In genomic region chr10:75428434-75429158, GRCh38 we compare ENCODE assay signal across 14 cellular contexts. TPM values are rescaled to one million over a fixed set of nuclear protein-coding genes. Genes with fewer than 3 reads are reported as not detected.
DNase-seq lines count a peak whose midpoint lies in the region; ATAC-seq and TF ChIP-seq lines count a peak whose summit lies in the region.
"Had no signal": no experiment of that assay in that cellular context is flagged by ENCODE, and none has a peak within 500 bp of the region (broad histone marks: within the 10 kb centered on the region; RNA-seq: fewer than 3 reads in every experiment).

No MANE protein-coding gene starts in this region.

- peak; percentile 85 for DNase-seq in CD14-positive monocyte (ENCODE audit: low spot score)
- peak; percentile 74 to 85 for DNase-seq in Kasumi-1 (lab: John Stamatoyannopoulos, UW)
- DNase-seq in amniotic epithelial cell (ENCODE audit: low read depth), result peak; percentile 35
- DNase-seq in naive thymus-derived CD4-positive, alpha-beta T cell, result no peak
- DNase-seq in iPS-NIHi11 (ENCODE audit: low spot score), result no peak
- DNase-seq in GM03348 (ENCODE audit: low spot score), result no peak
- DNase-seq: activated naive CD8-positive, alpha-beta T cell treated with anti-CD3 and anti-CD28 coated beads, Interleukin-2, amount 10 ng/mL, durations not matched to agents 7 days and 5 days; CD4-positive, alpha-beta T cell; GOT3; natural killer cell; NCI-H524 treated with DMSO at 0.1 percent for 48 hours had no signal

- no peak overlapping the region for H3K27ac ChIP-seq in naive thymus-derived CD4-positive, alpha-beta T cell (ENCODE audit: low read depth, low read length)

- TF ChIP-seq CTCF in CD14-positive monocyte (IDR thresholded peaks at IDR 0.05), result no peak

- peak overlapping the region in 1 of 2 donors; percentile 27 for H3K4me3 Mint-ChIP-seq in CD14-positive monocyte
- H3K4me3 Mint-ChIP-seq in naive thymus-derived CD4-positive, alpha-beta T cell, result no peak overlapping the region
- H3K4me3 Mint-ChIP-seq: activated naive CD8-positive, alpha-beta T cell treated with anti-CD3 and anti-CD28 coated beads, Interleukin-2, amount 10 ng/mL, durations not matched to agents 7 days and 5 days; CD4-positive, alpha-beta T cell; natural killer cell had no signal

- intact Hi-C loops in CD14-positive monocyte (cut with micrococcal nuclease), result no loop called here
- intact Hi-C loops in naive thymus-derived CD4-positive, alpha-beta T cell (cut with micrococcal nuclease), result no loop called here

- CTCF ChIA-PET in naive thymus-derived CD4-positive, alpha-beta T cell (lab: Charles Lee), result no interaction called here

- peaks cover 0 to 2% (median 2%) of the 10 kb centered on the region in 3 donors for H3K27me3 Mint-ChIP-seq in CD14-positive monocyte (ENCODE audit: low read depth in 3 of 3)
- peaks cover 30 to 45% (median 44%) of the 10 kb centered on the region in 5 donors for H3K27me3 Mint-ChIP-seq in naive thymus-derived CD4-positive, alpha-beta T cell

- peak; percentile 66 for ATAC-seq in naive thymus-derived CD4-positive, alpha-beta T cell
- no peak for ATAC-seq in GM21447 (IDR thresholded peaks at IDR 0.05; ENCODE audit: unreplicated experiment)
- ATAC-seq in HG03095 (IDR thresholded peaks at IDR 0.05; ENCODE audit: unreplicated experiment), result no peak
- ATAC-seq: activated CD4-positive, CD25-positive, alpha-beta regulatory T cell treated with anti-CD3 and anti-CD28 coated beads, Interleukin-2, amount 50 U/mL, for 24 hours had no signal

- H3K27me3 ChIP-seq in naive thymus-derived CD4-positive, alpha-beta T cell (ENCODE audit: control insufficient read depth in 2 of 2, insufficient read depth in 2 of 2, low read length in 2 of 2), result peaks cover 0 to 2% of the 10 kb centered on the region in 2 donors

- peak overlapping the region; percentile 13 to 89 (median 76) for H3K27ac Mint-ChIP-seq in CD14-positive monocyte
- H3K27ac Mint-ChIP-seq in naive thymus-derived CD4-positive, alpha-beta T cell, result peak overlapping the region in 1 of 9 donors; percentile 3
- H3K27ac Mint-ChIP-seq: activated naive CD8-positive, alpha-beta T cell treated with anti-CD3 and anti-CD28 coated beads, Interleukin-2, amount 10 ng/mL, durations not matched to agents 7 days and 5 days; CD4-positive, alpha-beta T cell; natural killer cell had no signal

- H3K36me3 ChIP-seq in naive thymus-derived CD4-positive, alpha-beta T cell (ENCODE audit: control insufficient read depth in 2 of 3, insufficient read depth in 3 of 3, low read length in 3 of 3), result no peaks in the 10 kb centered on the region

- H3K4me1 ChIP-seq in naive thymus-derived CD4-positive, alpha-beta T cell (ENCODE audit: control insufficient read depth in 2 of 2, insufficient read depth in 2 of 2, low read length in 2 of 2), result no peaks in the 10 kb centered on the region

- no peaks in the 10 kb centered on the region for H3K9me3 ChIP-seq in naive thymus-derived CD4-positive, alpha-beta T cell (ENCODE audit: control insufficient read depth in 2 of 3, low read length in 3 of 3)

- H3K9me3 Mint-ChIP-seq in CD14-positive monocyte, result no peaks in the 10 kb centered on the region
- no peaks in the 10 kb centered on the region for H3K9me3 Mint-ChIP-seq in naive thymus-derived CD4-positive, alpha-beta T cell
- H3K9me3 Mint-ChIP-seq: activated naive CD8-positive, alpha-beta T cell treated with anti-CD3 and anti-CD28 coated beads, Interleukin-2, amount 10 ng/mL, durations not matched to agents 7 days and 5 days; CD4-positive, alpha-beta T cell; natural killer cell had no signal

- peaks cover 60% of the 10 kb centered on the region for H3K4me1 Mint-ChIP-seq in CD14-positive monocyte
- H3K4me1 Mint-ChIP-seq in naive thymus-derived CD4-positive, alpha-beta T cell, result peaks cover 5 to 12% (median 7%) of the 10 kb centered on the region in 7 donors

- no peak overlapping the region for H3K4me3 ChIP-seq in naive thymus-derived CD4-positive, alpha-beta T cell (ENCODE audit: low read length)

- POLR2A ChIA-PET in naive thymus-derived CD4-positive, alpha-beta T cell (lab: Charles Lee), result no interaction called here

- peaks cover 0 to 1% of the 10 kb centered on the region in 2 donors for H3K36me3 Mint-ChIP-seq in CD14-positive monocyte
- H3K36me3 Mint-ChIP-seq in naive thymus-derived CD4-positive, alpha-beta T cell, result no peaks in the 10 kb centered on the region
- H3K36me3 Mint-ChIP-seq: activated naive CD8-positive, alpha-beta T cell treated with anti-CD3 and anti-CD28 coated beads, Interleukin-2, amount 10 ng/mL, durations not matched to agents 7 days and 5 days; natural killer cell had no signal

RNA-seq across cellular contexts. Expression of gene LRMDA, which starts 2.8 kb away (rescaled TPM):
- 10 to 100 TPM; 56.4 to 59.6 TPM for polyA plus RNA-seq in CD14-positive monocyte
- 10 to 100 TPM in 1 of 5 experiments, 1 to 10 TPM in 1, under 1 TPM in 1, not detected in 2; 0.57 to 14.9 (median 3.0) TPM for total RNA-seq in naive thymus-derived CD4-positive, alpha-beta T cell
- not detected for polyA plus RNA-seq in naive thymus-derived CD4-positive, alpha-beta T cell
- total RNA-seq: activated naive CD8-positive, alpha-beta T cell treated with anti-CD3 and anti-CD28 coated beads, Interleukin-2, amount 10 ng/mL, durations not matched to agents 7 days and 5 days; CD4-positive, alpha-beta T cell had no signal

RNA-seq across cellular contexts. Expression of gene ZNF503, which starts 27.0 kb away (rescaled TPM):
- 1 to 10 TPM in 1 of 2 donors, under 1 TPM in 1; 0.65 to 1.3 TPM for polyA plus RNA-seq in CD14-positive monocyte
- 1 to 10 TPM in 1 of 5 experiments, under 1 TPM in 3, not detected in 1; 0.07 to 3.6 (median 0.54) TPM for total RNA-seq in naive thymus-derived CD4-positive, alpha-beta T cell
- polyA plus RNA-seq in naive thymus-derived CD4-positive, alpha-beta T cell, result not detected

Comparison
In these comparisons a context has a peak if more than half of its experiments do, and no peak if none do; other contexts are left out.
1. DNase-seq: peak in CD14-positive monocyte (single experiment), Kasumi-1 (2 of 2) and amniotic epithelial cell (single experiment); none in naive thymus-derived CD4-positive, alpha-beta T cell (0 of 9), iPS-NIHi11 (single experiment) and GM03348 (single experiment).
2. RNA of gene LRMDA, which starts 2.8 kb away (polyA plus RNA-seq): 56.4 to 59.6 TPM in CD14-positive monocyte; not detected in naive thymus-derived CD4-positive, alpha-beta T cell; every median in the first group is over 10 times any median in the second.